12 cellular contexts compared by ENCODE assay signal in genomic region chr2:8627019-8627691, GRCh38. TPM values are rescaled to one million over a fixed set of nuclear protein-coding genes. Genes with fewer than 3 reads are reported as not detected.
DNase-seq lines count a peak whose midpoint lies in the region; TF ChIP-seq lines count a peak whose summit lies in the region.
"Had no signal": no experiment of that assay in that cellular context is flagged by ENCODE, and none has a peak within 500 bp of the region (broad histone marks: within the 10 kb centered on the region; RNA-seq: fewer than 3 reads in every experiment).

No MANE protein-coding gene starts in this region.

- no peak overlapping the region for H3K4me2 ChIP-seq in BLaER1

- H3K27me3 ChIP-seq in BLaER1 (no peaks in the 10 kb centered on the region), liver (ENCODE audit: control insufficient read depth in 4 of 4, insufficient read depth in 4 of 4, low read length in 3 of 4) (no peaks in the 10 kb centered on the region)
- H3K27me3 ChIP-seq: BLaER1 treated with 17β-estradiol and CSF1 and Interleukin-3, amounts not matched to agents 10 nM and 100 nM had no signal

- peak in 1 of 2 donors; percentile 32 for TF ChIP-seq RAD21 in liver (IDR thresholded peaks at IDR 0.05)

- H3K27ac ChIP-seq in BLaER1, result peak overlapping the region; percentile 48; the same call in 1 of the 2 replicates
- peak overlapping the region; percentile 56 to 59 for H3K27ac ChIP-seq in liver (ENCODE audit: low read depth in 1 of 2, low read length in 2 of 2)

- H3K4me1 ChIP-seq in BLaER1, result peaks cover 50% of the 10 kb centered on the region
- H3K4me1 ChIP-seq in liver (ENCODE audit: control insufficient read depth in 4 of 4, insufficient read depth in 4 of 4, low read length in 3 of 4), result peaks cover 14 to 39% (median 34%) of the 10 kb centered on the region in 4 donors

- no peaks in the 10 kb centered on the region for H4K20me1 ChIP-seq in BLaER1
- H4K20me1 ChIP-seq: BLaER1 treated with 17β-estradiol and CSF1 and Interleukin-3, amounts not matched to agents 10 nM and 100 nM had no signal

- intact Hi-C loops in head of caudate nucleus (cut with DNase I), result no loop called here

- no peak overlapping the region for H3K4me3 ChIP-seq in BLaER1
- H3K4me3 ChIP-seq in liver (ENCODE audit: low read depth in 1 of 3, low read length in 3 of 3), result no peak overlapping the region
- H3K4me3 ChIP-seq: BLaER1 treated with 17β-estradiol and CSF1 and Interleukin-3, amounts not matched to agents 10 nM and 100 nM had no signal

- DNase-seq in HuH-7 (ENCODE audit: low spot score) (peak; percentile 84), NOMO-1 treated with dmso at 0.1 percent for 144 hours (lab: John Stamatoyannopoulos, UW; ENCODE audit: unreplicated experiment) (peak; percentile 9), head of caudate nucleus (no peak), AG20443 (ENCODE audit: low spot score) (no peak), COLO668 (lab: John Stamatoyannopoulos, UW; ENCODE audit: unreplicated experiment) (no peak)
- no peak for DNase-seq in activated CD4-positive, alpha-beta T cell treated with anti-CD3 and anti-CD28 coated beads for 4 hours
- DNase-seq: NCI-H1694; stimulated activated CD4-positive, alpha-beta T cell treated with anti-CD3 and anti-CD28 coated beads, Interleukin-2, amount 100 ng/mL, for 48 hours; stimulated activated naive CD4-positive, alpha-beta T cell treated with Interleukin-2 at 50 U/mL for 16 hours had no signal

- H3K9me3 ChIP-seq in BLaER1 (no peaks in the 10 kb centered on the region), liver (ENCODE audit: control insufficient read depth in 4 of 4, low read length in 3 of 4) (no peaks in the 10 kb centered on the region)
- H3K9me3 ChIP-seq: BLaER1 treated with 17β-estradiol and CSF1 and Interleukin-3, amounts not matched to agents 10 nM and 100 nM had no signal

- H3K36me3 ChIP-seq in BLaER1 (no peaks in the 10 kb centered on the region), liver (ENCODE audit: control insufficient read depth in 4 of 4, insufficient read depth in 3 of 4, low read depth in 1 of 4, low read length in 3 of 4) (no peaks in the 10 kb centered on the region)
- H3K36me3 ChIP-seq: BLaER1 treated with 17β-estradiol and CSF1 and Interleukin-3, amounts not matched to agents 10 nM and 100 nM had no signal

- TF ChIP-seq CTCF in liver (IDR thresholded peaks at IDR 0.05; ENCODE audit: low read depth, low read length, missing input control), result no peak

- WGBS in liver, result 42% methylated on average over 20 of the region's 20 CpGs

- H3K9ac ChIP-seq in BLaER1 (no peak overlapping the region), liver (ENCODE audit: low read depth in 1 of 2, low read length in 2 of 2) (peak overlapping the region; percentile 43 to 45)

TF ChIP-seq in liver, 16 proteins besides CTCF, POLR2A, EP300 and RAD21:
- TF ChIP-seq ZBTB33 (IDR thresholded peaks at IDR 0.05) (no peak), HNF4A (conservative IDR thresholded peaks at IDR 0.05) (peak; percentile 16 to 35)
TF ChIP-seq in liver: peak in this region for 1.

RNA-seq across cellular contexts. Expression of gene ID2, which starts 54.7 kb away (rescaled TPM):
- 100 to 1,000 TPM; 216 to 274 TPM for total RNA-seq in liver
- 100 to 1,000 TPM; 149 to 488 TPM for polyA plus RNA-seq in liver

Comparison
In these comparisons a context has a peak if more than half of its experiments do, and no peak if none do; other contexts are left out.
1. DNase-seq: peak in HuH-7 (single experiment) and NOMO-1 treated with dmso at 0.1 percent for 144 hours (single experiment); none in activated CD4-positive, alpha-beta T cell treated with anti-CD3 and anti-CD28 coated beads for 4 hours (0 of 2), head of caudate nucleus (0 of 42), AG20443 (single experiment) and COLO668 (single experiment).